ENCODE assay signal across 14 cellular contexts in the genomic region with DNA sequence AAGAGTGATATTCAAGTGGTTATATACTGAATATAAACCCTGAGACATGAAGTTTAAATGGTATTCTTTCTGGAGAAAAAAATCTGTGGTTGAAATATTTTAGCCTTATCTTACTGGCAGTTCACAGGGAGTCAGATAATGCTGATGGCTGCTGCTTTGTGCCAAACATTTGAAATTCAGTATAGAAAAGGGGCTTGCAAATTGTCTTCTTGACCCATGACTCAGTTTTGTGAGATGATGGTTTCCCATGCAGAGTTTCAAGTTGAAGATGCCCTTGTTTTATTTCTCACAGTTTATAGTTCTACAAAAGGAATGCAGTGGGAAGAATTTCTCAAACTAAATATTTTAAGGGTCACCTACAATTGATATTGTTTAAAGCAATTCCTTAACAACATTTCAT.
DNase-seq lines count a peak whose midpoint lies in the region; ATAC-seq and TF ChIP-seq lines count a peak whose summit lies in the region.
"Had no signal": no experiment of that assay in that cellular context is flagged by ENCODE, and none has a peak within 500 bp of the region (broad histone marks: within the 10 kb centered on the region; RNA-seq: fewer than 3 reads in every experiment).

No MANE protein-coding gene starts in this region.

- H3K27me3 ChIP-seq in adipocyte (replicated peaks; ENCODE audit: control insufficient read depth, insufficient read depth, low read length) (no peaks in the 10 kb centered on the region), endodermal cell (ENCODE audit: control insufficient read depth, insufficient read depth, low read length, poor library complexity, severe bottlenecking) (no peaks in the 10 kb centered on the region)
- H3K27me3 ChIP-seq: BE2C had no signal

- H3K27ac ChIP-seq in endodermal cell (ENCODE audit: low read depth, low read length): no peak overlapping the region
- H3K27ac ChIP-seq: A549, C4-2B, GM23248 had no signal

- H3K4me3 ChIP-seq in adipocyte (ENCODE audit: low read length): no peak overlapping the region
- H3K4me3 ChIP-seq in endodermal cell (ENCODE audit: low read length): no peak overlapping the region
- H3K4me3 ChIP-seq: A549, GM23248 had no signal

- TF ChIP-seq CTCF in endodermal cell (conservative IDR thresholded peaks at IDR 0.05) (no peak), nephron (IDR thresholded peaks at IDR 0.05; ENCODE audit: unreplicated experiment in 3 of 3) (no peak)

- DNase-seq in adipocyte (ENCODE audit: low read depth) (peak; percentile 34), endodermal cell (no peak)
- DNase-seq in effector CD8-positive, alpha-beta T cell (lab: John Stamatoyannopoulos, UW): no peak
- DNase-seq in activated naive CD4-positive, alpha-beta T cell treated with anti-CD3 and anti-CD28 coated beads, Interleukin-2, amount 10 ng/mL, durations not matched to agents 7 days and 5 days: no peak
- DNase-seq: BE2C, DMS79 treated with DMSO at 0.1 percent for 48 hours, GF-D8, GM23248 had no signal

- no peak overlapping the region for H3K4me3 Mint-ChIP-seq in endodermal cell
- H3K4me3 Mint-ChIP-seq in nephron: no peak overlapping the region
- H3K4me3 Mint-ChIP-seq in activated naive CD4-positive, alpha-beta T cell treated with anti-CD3 and anti-CD28 coated beads, Interleukin-2, amount 10 ng/mL, durations not matched to agents 7 days and 5 days: no peak overlapping the region
- H3K4me3 Mint-ChIP-seq: CD4-positive, alpha-beta memory T cell had no signal

- ATAC-seq in GM19455 (IDR thresholded peaks at IDR 0.05; ENCODE audit: unreplicated experiment): no peak
- ATAC-seq: A549, HCT116 had no signal

- H3K27ac Mint-ChIP-seq in endodermal cell (peak overlapping the region; percentile 30), nephron (peak overlapping the region in 2 of 3 experiments; percentile 31 to 32)
- H3K27ac Mint-ChIP-seq in activated naive CD4-positive, alpha-beta T cell treated with anti-CD3 and anti-CD28 coated beads, Interleukin-2, amount 10 ng/mL, durations not matched to agents 7 days and 5 days: no peak overlapping the region
- H3K27ac Mint-ChIP-seq: CD4-positive, alpha-beta memory T cell had no signal

- H3K27me3 Mint-ChIP-seq in endodermal cell (ENCODE audit: insufficient read depth) (no peaks in the 10 kb centered on the region), nephron (ENCODE audit: low read depth) (no peaks in the 10 kb centered on the region)
- no peaks in the 10 kb centered on the region for H3K27me3 Mint-ChIP-seq in activated naive CD4-positive, alpha-beta T cell treated with anti-CD3 and anti-CD28 coated beads, Interleukin-2, amount 10 ng/mL, durations not matched to agents 7 days and 5 days
- H3K27me3 Mint-ChIP-seq: CD4-positive, alpha-beta memory T cell had no signal

- H3K4me1 ChIP-seq in adipocyte (ENCODE audit: control insufficient read depth, insufficient read depth, low read length): no peaks in the 10 kb centered on the region
- no peaks in the 10 kb centered on the region for H3K4me1 ChIP-seq in endodermal cell (ENCODE audit: control insufficient read depth, insufficient read depth, low read length)
- H3K4me1 ChIP-seq: A549, BE2C had no signal

- no peaks in the 10 kb centered on the region for H3K36me3 Mint-ChIP-seq in endodermal cell (ENCODE audit: low read depth)
- no peaks in the 10 kb centered on the region for H3K36me3 Mint-ChIP-seq in nephron (ENCODE audit: low read depth)
- no peaks in the 10 kb centered on the region for H3K36me3 Mint-ChIP-seq in activated naive CD4-positive, alpha-beta T cell treated with anti-CD3 and anti-CD28 coated beads, Interleukin-2, amount 10 ng/mL, durations not matched to agents 7 days and 5 days
- H3K36me3 Mint-ChIP-seq: CD4-positive, alpha-beta memory T cell had no signal

- H3K9me3 Mint-ChIP-seq in endodermal cell: peaks cover 2% of the 10 kb centered on the region
- peaks cover 3% of the 10 kb centered on the region for H3K9me3 Mint-ChIP-seq in nephron
- peaks cover 4% of the 10 kb centered on the region for H3K9me3 Mint-ChIP-seq in activated naive CD4-positive, alpha-beta T cell treated with anti-CD3 and anti-CD28 coated beads, Interleukin-2, amount 10 ng/mL, durations not matched to agents 7 days and 5 days

- CTCF ChIA-PET in activated naive CD4-positive, alpha-beta T cell treated with anti-CD3 and anti-CD28 coated beads, Interleukin-2, amount 10 ng/mL, durations not matched to agents 7 days and 5 days (lab: Charles Lee): no interaction called here

- H3K36me3 ChIP-seq in adipocyte (ENCODE audit: control insufficient read depth, insufficient read depth, low read length, severe bottlenecking) (no peaks in the 10 kb centered on the region), endodermal cell (ENCODE audit: control insufficient read depth, insufficient read depth, low read length) (no peaks in the 10 kb centered on the region)
- H3K36me3 ChIP-seq: BE2C had no signal

- H3K9me3 ChIP-seq in adipocyte (ENCODE audit: control insufficient read depth, low read length): no peaks in the 10 kb centered on the region
- H3K9me3 ChIP-seq in endodermal cell (ENCODE audit: control insufficient read depth, low read length): no peaks in the 10 kb centered on the region
- H3K9me3 ChIP-seq: A549, BE2C had no signal

- H3K9ac ChIP-seq in adipocyte (ENCODE audit: low read length) (no peak overlapping the region), endodermal cell (ENCODE audit: extremely low read depth, low read length, poor library complexity, severe bottlenecking) (no peak overlapping the region)
- H3K9ac ChIP-seq: GM23248 had no signal

- H3K4me1 Mint-ChIP-seq in endodermal cell: peaks cover 9% of the 10 kb centered on the region
- H3K4me1 Mint-ChIP-seq in nephron: peaks cover 15% of the 10 kb centered on the region
- no peaks in the 10 kb centered on the region for H3K4me1 Mint-ChIP-seq in activated naive CD4-positive, alpha-beta T cell treated with anti-CD3 and anti-CD28 coated beads, Interleukin-2, amount 10 ng/mL, durations not matched to agents 7 days and 5 days
- H3K4me1 Mint-ChIP-seq: CD4-positive, alpha-beta memory T cell had no signal
